ENCODE assay signal across 1 cellular context in the genomic region with DNA sequence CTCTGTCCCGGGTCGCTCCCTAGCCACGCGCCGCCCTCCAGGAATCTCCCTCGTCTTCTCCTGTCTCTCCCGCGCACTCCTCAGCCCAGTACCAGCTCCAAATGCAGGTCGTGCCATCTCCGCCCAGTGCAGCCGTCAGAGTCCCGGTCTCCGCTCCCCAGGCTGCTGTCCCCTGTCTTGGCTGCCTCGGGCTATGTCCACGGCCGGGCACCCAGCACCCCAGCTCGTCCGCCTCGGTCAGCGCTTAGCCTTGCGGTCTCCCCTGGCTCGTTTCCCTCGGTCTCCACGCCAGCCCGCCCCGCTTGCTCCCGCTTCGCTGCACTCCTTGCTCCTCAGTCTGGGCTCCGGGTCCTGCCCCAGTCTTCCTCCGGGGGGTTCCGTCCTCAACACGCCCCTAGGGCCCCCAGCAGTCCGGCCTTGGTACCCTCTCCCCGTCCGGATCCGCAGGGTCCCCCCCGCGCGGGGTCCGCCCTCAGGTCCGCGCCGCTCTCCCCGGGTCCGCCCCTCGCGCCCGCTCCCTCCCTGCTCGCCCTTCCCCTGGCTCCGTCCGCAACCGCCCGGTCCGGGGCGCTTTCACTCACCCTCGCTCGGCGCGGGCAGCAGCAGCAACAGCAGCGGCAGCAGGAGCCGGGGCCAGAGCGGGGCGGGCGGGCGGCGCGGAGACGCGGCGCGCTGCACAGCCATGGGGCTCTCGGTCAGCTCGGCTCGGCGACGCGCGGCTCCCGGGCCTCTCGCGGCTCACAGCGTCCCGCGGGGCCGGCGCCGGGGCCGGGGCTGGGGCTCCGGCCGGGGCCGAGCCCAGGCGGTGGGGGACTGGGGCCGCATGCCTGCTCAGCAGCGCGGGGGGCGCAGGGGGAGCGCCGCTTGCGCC.
A peak's percentile ranks its signal among the peaks of the same experiment; 100 is the strongest.
TF ChIP-seq lines count a peak whose summit lies in the region.

No MANE protein-coding gene starts in this region.

TF ChIP-seq in HepG2, 621 proteins besides CTCF, POLR2A, EP300 and RAD21 (continued from another document and continues in another):
- TF ChIP-seq CEBPZ (IDR thresholded peaks at IDR 0.05; ENCODE audit: low read length), result no peak
- TF ChIP-seq ZBTB7B (CRISPR knock-in tag; IDR thresholded peaks at IDR 0.05), result peak; percentile 62; the same call in 1 of the 2 replicates
- no peak for TF ChIP-seq RAD51 (IDR thresholded peaks at IDR 0.05; ENCODE audit: borderline replicate concordance)
- TF ChIP-seq ZFP36L2 (CRISPR knock-in tag; IDR thresholded peaks at IDR 0.05), result no peak
- TF ChIP-seq SALL2 (CRISPR knock-in tag; IDR thresholded peaks at IDR 0.05), result no peak
- TF ChIP-seq ZBTB49 (CRISPR knock-in tag; IDR thresholded peaks at IDR 0.05; ENCODE audit: borderline replicate concordance), result no peak
- no peak for TF ChIP-seq RELA (CRISPR knock-in tag; IDR thresholded peaks at IDR 0.05)
- TF ChIP-seq RARG (CRISPR knock-in tag; IDR thresholded peaks at IDR 0.05; ENCODE audit: low read depth), result no peak
- TF ChIP-seq, protein P1, sequence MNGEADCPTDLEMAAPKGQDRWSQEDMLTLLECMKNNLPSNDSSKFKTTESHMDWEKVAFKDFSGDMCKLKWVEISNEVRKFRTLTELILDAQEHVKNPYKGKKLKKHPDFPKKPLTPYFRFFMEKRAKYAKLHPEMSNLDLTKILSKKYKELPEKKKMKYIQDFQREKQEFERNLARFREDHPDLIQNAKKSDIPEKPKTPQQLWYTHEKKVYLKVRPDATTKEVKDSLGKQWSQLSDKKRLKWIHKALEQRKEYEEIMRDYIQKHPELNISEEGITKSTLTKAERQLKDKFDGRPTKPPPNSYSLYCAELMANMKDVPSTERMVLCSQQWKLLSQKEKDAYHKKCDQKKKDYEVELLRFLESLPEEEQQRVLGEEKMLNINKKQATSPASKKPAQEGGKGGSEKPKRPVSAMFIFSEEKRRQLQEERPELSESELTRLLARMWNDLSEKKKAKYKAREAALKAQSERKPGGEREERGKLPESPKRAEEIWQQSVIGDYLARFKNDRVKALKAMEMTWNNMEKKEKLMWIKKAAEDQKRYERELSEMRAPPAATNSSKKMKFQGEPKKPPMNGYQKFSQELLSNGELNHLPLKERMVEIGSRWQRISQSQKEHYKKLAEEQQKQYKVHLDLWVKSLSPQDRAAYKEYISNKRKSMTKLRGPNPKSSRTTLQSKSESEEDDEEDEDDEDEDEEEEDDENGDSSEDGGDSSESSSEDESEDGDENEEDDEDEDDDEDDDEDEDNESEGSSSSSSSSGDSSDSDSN (CRISPR knock-in tag; IDR thresholded peaks at IDR 0.05), result peak; percentile 86; the same call in 1 of the 2 replicates
- 0 out of 2 replicates have a peak, but pooled peaks have one; percentile 15 for TF ChIP-seq MEIS1 (CRISPR knock-in tag; IDR thresholded peaks at IDR 0.05; ENCODE audit: borderline replicate concordance)
- no peak for TF ChIP-seq SMARCE1 (IDR thresholded peaks at IDR 0.05; ENCODE audit: borderline replicate concordance)
- TF ChIP-seq, protein P2, sequence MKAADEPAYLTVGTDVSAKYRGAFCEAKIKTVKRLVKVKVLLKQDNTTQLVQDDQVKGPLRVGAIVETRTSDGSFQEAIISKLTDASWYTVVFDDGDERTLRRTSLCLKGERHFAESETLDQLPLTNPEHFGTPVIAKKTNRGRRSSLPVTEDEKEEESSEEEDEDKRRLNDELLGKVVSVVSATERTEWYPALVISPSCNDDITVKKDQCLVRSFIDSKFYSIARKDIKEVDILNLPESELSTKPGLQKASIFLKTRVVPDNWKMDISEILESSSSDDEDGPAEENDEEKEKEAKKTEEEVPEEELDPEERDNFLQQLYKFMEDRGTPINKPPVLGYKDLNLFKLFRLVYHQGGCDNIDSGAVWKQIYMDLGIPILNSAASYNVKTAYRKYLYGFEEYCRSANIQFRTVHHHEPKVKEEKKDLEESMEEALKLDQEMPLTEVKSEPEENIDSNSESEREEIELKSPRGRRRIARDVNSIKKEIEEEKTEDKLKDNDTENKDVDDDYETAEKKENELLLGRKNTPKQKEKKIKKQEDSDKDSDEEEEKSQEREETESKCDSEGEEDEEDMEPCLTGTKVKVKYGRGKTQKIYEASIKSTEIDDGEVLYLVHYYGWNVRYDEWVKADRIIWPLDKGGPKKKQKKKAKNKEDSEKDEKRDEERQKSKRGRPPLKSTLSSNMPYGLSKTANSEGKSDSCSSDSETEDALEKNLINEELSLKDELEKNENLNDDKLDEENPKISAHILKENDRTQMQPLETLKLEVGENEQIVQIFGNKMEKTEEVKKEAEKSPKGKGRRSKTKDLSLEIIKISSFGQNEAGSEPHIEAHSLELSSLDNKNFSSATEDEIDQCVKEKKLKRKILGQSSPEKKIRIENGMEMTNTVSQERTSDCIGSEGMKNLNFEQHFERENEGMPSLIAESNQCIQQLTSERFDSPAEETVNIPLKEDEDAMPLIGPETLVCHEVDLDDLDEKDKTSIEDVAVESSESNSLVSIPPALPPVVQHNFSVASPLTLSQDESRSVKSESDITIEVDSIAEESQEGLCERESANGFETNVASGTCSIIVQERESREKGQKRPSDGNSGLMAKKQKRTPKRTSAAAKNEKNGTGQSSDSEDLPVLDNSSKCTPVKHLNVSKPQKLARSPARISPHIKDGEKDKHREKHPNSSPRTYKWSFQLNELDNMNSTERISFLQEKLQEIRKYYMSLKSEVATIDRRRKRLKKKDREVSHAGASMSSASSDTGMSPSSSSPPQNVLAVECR (CRISPR knock-in tag; IDR thresholded peaks at IDR 0.05; ENCODE audit: borderline replicate concordance), result peak; percentile 74
- TF ChIP-seq FOXK1 (CRISPR knock-in tag; IDR thresholded peaks at IDR 0.05; ENCODE audit: borderline replicate concordance, low read depth), result no peak
- no peak for TF ChIP-seq NFE2L2 (IDR thresholded peaks at IDR 0.05; ENCODE audit: low read length)
- TF ChIP-seq ZNF773 (CRISPR knock-in tag; IDR thresholded peaks at IDR 0.05; ENCODE audit: borderline replicate concordance), result no peak
- TF ChIP-seq NFATC3 (CRISPR knock-in tag; IDR thresholded peaks at IDR 0.05), result no peak
- 0 out of 2 replicates have a peak, but pooled peaks have one; percentile 15 for TF ChIP-seq PITX1 (CRISPR knock-in tag; IDR thresholded peaks at IDR 0.05)
- TF ChIP-seq RFXANK (CRISPR knock-in tag; IDR thresholded peaks at IDR 0.05), result no peak
- TF ChIP-seq ZNF720 (CRISPR knock-in tag; IDR thresholded peaks at IDR 0.05), result no peak
- TF ChIP-seq ZNF460 (CRISPR knock-in tag; IDR thresholded peaks at IDR 0.05; ENCODE audit: borderline replicate concordance), result no peak
- TF ChIP-seq FOXP1 (IDR thresholded peaks at IDR 0.05), result no peak
- no peak for TF ChIP-seq FOXP1 (CRISPR knock-in tag; IDR thresholded peaks at IDR 0.05)
- peak; percentile 23; the same call in 1 of the 2 replicates for TF ChIP-seq TFDP2 (CRISPR knock-in tag; IDR thresholded peaks at IDR 0.05)
- TF ChIP-seq ELF3 (CRISPR knock-in tag; IDR thresholded peaks at IDR 0.05), result no peak
- TF ChIP-seq MAFK (conservative IDR thresholded peaks at IDR 0.05 in 1 of 2, IDR thresholded peaks at IDR 0.05 in 1 of 2; ENCODE audit: low read length in 2 of 2), result no peak
- TF ChIP-seq ZNF670 (CRISPR knock-in tag; IDR thresholded peaks at IDR 0.05; ENCODE audit: borderline replicate concordance), result no peak
- TF ChIP-seq, protein P3, sequence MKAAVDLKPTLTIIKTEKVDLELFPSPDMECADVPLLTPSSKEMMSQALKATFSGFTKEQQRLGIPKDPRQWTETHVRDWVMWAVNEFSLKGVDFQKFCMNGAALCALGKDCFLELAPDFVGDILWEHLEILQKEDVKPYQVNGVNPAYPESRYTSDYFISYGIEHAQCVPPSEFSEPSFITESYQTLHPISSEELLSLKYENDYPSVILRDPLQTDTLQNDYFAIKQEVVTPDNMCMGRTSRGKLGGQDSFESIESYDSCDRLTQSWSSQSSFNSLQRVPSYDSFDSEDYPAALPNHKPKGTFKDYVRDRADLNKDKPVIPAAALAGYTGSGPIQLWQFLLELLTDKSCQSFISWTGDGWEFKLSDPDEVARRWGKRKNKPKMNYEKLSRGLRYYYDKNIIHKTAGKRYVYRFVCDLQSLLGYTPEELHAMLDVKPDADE (CRISPR knock-in tag; IDR thresholded peaks at IDR 0.05), result no peak
- no peak for TF ChIP-seq SUZ12 (IDR thresholded peaks at IDR 0.05; ENCODE audit: low read depth, low read length)
- TF ChIP-seq, protein P4, sequence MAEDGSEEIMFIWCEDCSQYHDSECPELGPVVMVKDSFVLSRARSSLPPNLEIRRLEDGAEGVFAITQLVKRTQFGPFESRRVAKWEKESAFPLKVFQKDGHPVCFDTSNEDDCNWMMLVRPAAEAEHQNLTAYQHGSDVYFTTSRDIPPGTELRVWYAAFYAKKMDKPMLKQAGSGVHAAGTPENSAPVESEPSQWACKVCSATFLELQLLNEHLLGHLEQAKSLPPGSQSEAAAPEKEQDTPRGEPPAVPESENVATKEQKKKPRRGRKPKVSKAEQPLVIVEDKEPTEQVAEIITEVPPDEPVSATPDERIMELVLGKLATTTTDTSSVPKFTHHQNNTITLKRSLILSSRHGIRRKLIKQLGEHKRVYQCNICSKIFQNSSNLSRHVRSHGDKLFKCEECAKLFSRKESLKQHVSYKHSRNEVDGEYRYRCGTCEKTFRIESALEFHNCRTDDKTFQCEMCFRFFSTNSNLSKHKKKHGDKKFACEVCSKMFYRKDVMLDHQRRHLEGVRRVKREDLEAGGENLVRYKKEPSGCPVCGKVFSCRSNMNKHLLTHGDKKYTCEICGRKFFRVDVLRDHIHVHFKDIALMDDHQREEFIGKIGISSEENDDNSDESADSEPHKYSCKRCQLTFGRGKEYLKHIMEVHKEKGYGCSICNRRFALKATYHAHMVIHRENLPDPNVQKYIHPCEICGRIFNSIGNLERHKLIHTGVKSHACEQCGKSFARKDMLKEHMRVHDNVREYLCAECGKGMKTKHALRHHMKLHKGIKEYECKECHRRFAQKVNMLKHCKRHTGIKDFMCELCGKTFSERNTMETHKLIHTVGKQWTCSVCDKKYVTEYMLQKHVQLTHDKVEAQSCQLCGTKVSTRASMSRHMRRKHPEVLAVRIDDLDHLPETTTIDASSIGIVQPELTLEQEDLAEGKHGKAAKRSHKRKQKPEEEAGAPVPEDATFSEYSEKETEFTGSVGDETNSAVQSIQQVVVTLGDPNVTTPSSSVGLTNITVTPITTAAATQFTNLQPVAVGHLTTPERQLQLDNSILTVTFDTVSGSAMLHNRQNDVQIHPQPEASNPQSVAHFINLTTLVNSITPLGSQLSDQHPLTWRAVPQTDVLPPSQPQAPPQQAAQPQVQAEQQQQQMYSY (CRISPR knock-in tag; IDR thresholded peaks at IDR 0.05), result no peak
